11 cellular contexts compared by ENCODE assay signal in the genomic region with DNA sequence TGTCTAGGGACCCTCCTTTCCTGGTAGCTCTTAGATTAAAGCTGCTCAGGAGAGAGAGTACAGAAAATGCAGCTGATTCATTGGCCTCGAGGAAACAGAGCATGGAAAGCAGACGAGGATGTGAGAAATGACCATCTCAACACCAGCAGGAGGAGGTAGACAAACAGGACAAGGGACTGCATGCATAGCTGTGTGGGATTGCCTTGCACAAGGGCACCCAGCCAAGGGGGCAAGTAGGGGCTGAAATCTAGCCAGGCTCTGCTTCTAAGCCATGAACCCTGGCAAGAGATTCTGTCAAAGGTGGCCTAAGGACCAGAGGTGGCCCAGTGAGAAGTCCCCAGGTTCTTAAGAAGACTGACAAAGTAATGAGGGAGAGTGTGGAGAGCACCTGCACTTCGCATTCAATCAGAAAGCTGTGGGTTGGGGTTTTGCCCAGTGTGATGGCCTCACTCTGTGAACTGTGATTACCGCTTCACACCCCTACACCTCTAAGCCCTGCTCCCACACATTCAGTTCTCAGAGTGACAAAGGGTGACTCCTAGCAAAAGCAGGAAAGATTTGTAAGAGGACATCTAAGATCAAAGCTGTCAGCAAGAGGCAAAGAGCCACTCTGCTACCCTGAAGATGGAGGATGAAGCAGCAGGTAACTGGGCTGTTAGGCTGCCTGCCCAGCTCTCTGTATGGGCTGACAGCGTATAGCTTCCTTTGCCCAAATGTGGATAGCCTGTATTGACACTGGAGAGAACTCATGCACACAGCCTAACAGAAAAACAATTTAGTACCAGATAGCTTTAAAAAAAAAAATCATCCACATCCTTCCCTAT.
DNase-seq lines count a peak whose midpoint lies in the region; ATAC-seq and TF ChIP-seq lines count a peak whose summit lies in the region.
"Had no signal": no experiment of that assay in that cellular context is flagged by ENCODE, and none has a peak within 500 bp of the region (broad histone marks: within the 10 kb centered on the region; RNA-seq: fewer than 3 reads in every experiment).

No MANE protein-coding gene starts in this region.

- H3K27ac Mint-ChIP-seq in activated CD4-positive, alpha-beta T cell treated with anti-CD3 and anti-CD28 coated beads, Interleukin-2, amount 10 ng/mL, durations not matched to agents 24 days and 14 days, result peak overlapping the region; percentile 82

- no peak overlapping the region for H3K27ac ChIP-seq in gastrocnemius medialis
- H3K27ac ChIP-seq: epithelial cell of prostate had no signal

- H3K27me3 Mint-ChIP-seq in activated CD4-positive, alpha-beta T cell treated with anti-CD3 and anti-CD28 coated beads, Interleukin-2, amount 10 ng/mL, durations not matched to agents 24 days and 14 days, result peaks cover 19% of the 10 kb centered on the region

- in situ Hi-C loops in gastrocnemius medialis (cut with MboI; ENCODE audit: low sequenced_read_pairs in 4 of 4), result no loop called here

- no peak for TF ChIP-seq POLR2A in gastrocnemius medialis (IDR thresholded peaks at IDR 0.05)

- intact Hi-C loops in activated CD4-positive, alpha-beta T cell treated with anti-CD3 and anti-CD28 coated beads, Interleukin-2, amount 10 ng/mL, durations not matched to agents 24 days and 14 days (cut with micrococcal nuclease), result loop anchor here (1.0 kb wide), 4 partner anchors 30 to 194 kb away; a partner anchor contains a TSS
- intact Hi-C loops in gastrocnemius medialis (cut with DNase I; ENCODE audit: low total_unique reads), result no loop called here

- peaks cover 19% of the 10 kb centered on the region for H3K4me1 Mint-ChIP-seq in activated CD4-positive, alpha-beta T cell treated with anti-CD3 and anti-CD28 coated beads, Interleukin-2, amount 10 ng/mL, durations not matched to agents 24 days and 14 days

- no peak for DNase-seq in activated CD4-positive, alpha-beta T cell treated with anti-CD3 and anti-CD28 coated beads, Interleukin-2, amount 10 ng/mL, durations not matched to agents 24 days and 14 days
- no peak for DNase-seq in activated CD4-positive, alpha-beta T cell treated with anti-CD3 and anti-CD28 coated beads, Interleukin-2, amount 50 U/mL, for 4 hours
- peak; percentile 9 for DNase-seq in stimulated activated CD8-positive, alpha-beta memory T cell treated with anti-CD3 and anti-CD28 coated beads, Interleukin-12 subunit alpha, Interleukin-12 subunit beta, amount 100 ng/mL, for 24 hours (ENCODE audit: extremely low read depth)
- DNase-seq in C1 segment of cervical spinal cord (lab: John Stamatoyannopoulos, UW), result no peak
- DNase-seq in gastrocnemius medialis, result no peak
- no peak for DNase-seq in effector CD4-positive, alpha-beta T cell
- DNase-seq: NCI-H1436 treated with DMSO at 0.1 percent for 48 hours had no signal

- no peak overlapping the region for H3K4me3 ChIP-seq in gastrocnemius medialis

- ATAC-seq in GM21619 (IDR thresholded peaks at IDR 0.05; ENCODE audit: unreplicated experiment) (peak; percentile 70), HG03565 (IDR thresholded peaks at IDR 0.05; ENCODE audit: unreplicated experiment) (peak; percentile 62), gastrocnemius medialis (no peak)
- ATAC-seq: Panc1 had no signal

- peaks cover 10% of the 10 kb centered on the region for H3K9me3 Mint-ChIP-seq in activated CD4-positive, alpha-beta T cell treated with anti-CD3 and anti-CD28 coated beads, Interleukin-2, amount 10 ng/mL, durations not matched to agents 24 days and 14 days

- H3K9me3 ChIP-seq in gastrocnemius medialis, result no peaks in the 10 kb centered on the region

- H3K36me3 Mint-ChIP-seq in activated CD4-positive, alpha-beta T cell treated with anti-CD3 and anti-CD28 coated beads, Interleukin-2, amount 10 ng/mL, durations not matched to agents 24 days and 14 days (ENCODE audit: low read depth), result no peaks in the 10 kb centered on the region

- TF ChIP-seq CTCF in gastrocnemius medialis (IDR thresholded peaks at IDR 0.05 in 4 of 5, conservative IDR thresholded peaks at IDR 0.05 in 1 of 5), result no peak

- H3K4me1 ChIP-seq in gastrocnemius medialis, result no peaks in the 10 kb centered on the region

- peak overlapping the region; percentile 33 for H3K4me3 Mint-ChIP-seq in activated CD4-positive, alpha-beta T cell treated with anti-CD3 and anti-CD28 coated beads, Interleukin-2, amount 10 ng/mL, durations not matched to agents 24 days and 14 days

- H3K27me3 ChIP-seq in gastrocnemius medialis, result no peaks in the 10 kb centered on the region

- no peaks in the 10 kb centered on the region for H3K36me3 ChIP-seq in gastrocnemius medialis

Comparison
In these comparisons a context has a peak if more than half of its experiments do, and no peak if none do; other contexts are left out.
1. ATAC-seq: peak in GM21619 (single experiment) and HG03565 (single experiment); none in gastrocnemius medialis (0 of 2).